In the genomic region with DNA sequence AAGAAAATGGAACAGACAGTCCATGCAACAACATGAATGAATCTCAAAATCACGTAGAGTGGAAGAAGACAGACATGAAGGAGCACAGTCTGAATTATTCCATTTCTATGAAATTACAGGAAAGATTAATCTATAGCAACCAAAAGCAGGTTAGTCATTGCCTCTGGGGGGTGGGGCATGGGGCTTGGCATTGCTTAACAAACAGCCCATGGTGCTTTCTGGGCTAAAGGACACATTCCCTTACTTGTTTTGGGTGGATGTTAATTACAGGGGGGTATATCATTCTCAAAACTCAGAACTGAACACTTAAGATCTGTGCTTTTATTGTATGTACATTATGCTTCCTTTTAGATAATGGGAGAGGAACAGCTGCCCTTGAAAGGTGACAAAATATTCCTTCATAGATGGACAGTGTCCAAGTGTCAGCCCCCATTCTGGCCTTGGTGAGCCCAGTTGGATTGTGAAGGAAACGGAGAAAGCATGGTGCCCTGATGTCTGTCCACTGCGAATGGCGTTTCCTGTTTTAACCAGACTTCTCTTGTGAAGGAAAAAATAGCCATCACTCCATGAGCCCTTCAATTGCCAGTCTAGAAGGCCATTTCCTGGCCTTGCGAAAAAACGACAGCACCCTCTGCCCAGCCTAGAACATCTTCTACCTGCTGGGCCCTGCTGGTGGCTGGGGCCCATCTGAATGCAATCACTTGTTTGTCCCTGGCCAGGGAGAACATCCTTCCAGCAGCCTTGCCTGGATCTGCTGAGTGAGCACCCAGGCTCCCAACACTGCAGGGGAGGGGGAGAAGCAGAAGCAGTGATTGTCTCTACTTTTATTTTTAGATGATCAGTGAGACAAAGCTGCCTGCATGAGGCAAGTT, we compare ENCODE assay signal across 14 cellular contexts.
A peak's percentile ranks its signal among the peaks of the same experiment; 100 is the strongest.
DNase-seq lines count a peak whose midpoint lies in the region; TF ChIP-seq lines count a peak whose summit lies in the region.
"Had no signal": no experiment of that assay in that cellular context is flagged by ENCODE, and none has a peak within 500 bp of the region (broad histone marks: within the 10 kb centered on the region; RNA-seq: fewer than 3 reads in every experiment).

No MANE protein-coding gene starts in this region.

- H3K9me3 Mint-ChIP-seq in activated naive CD4-positive, alpha-beta T cell treated with anti-CD3 and anti-CD28 coated beads for 36 hours: no peaks in the 10 kb centered on the region
- no peaks in the 10 kb centered on the region for H3K9me3 Mint-ChIP-seq in activated naive CD4-positive, alpha-beta T cell treated with anti-CD3 and anti-CD28 coated beads, Interleukin-2, amount 10 ng/mL, durations not matched to agents 7 days and 5 days
- H3K9me3 Mint-ChIP-seq in stimulated activated naive CD8-positive, alpha-beta T cell treated with anti-CD3 and anti-CD28 coated beads, Interleukin-15, Interleukin-2, amounts not matched to agents 100 ng/mL and 50 ng/mL, for 24 hours: peaks cover 4% of the 10 kb centered on the region

- CTCF ChIA-PET in activated naive CD4-positive, alpha-beta T cell treated with anti-CD3 and anti-CD28 coated beads for 36 hours (lab: Charles Lee): interaction anchor here (2.2 kb wide), 1 partner anchor 25 kb away, joined by 10 read pairs; no protein-coding TSS in a partner anchor
- CTCF ChIA-PET in activated naive CD4-positive, alpha-beta T cell treated with anti-CD3 and anti-CD28 coated beads, Interleukin-2, amount 10 ng/mL, durations not matched to agents 7 days and 5 days (lab: Charles Lee): interaction anchor here (0.7 to 1.9 kb wide), 4 partner anchors 10 to 26 kb away, joined by 3 to 5 read pairs (median 3); no protein-coding TSS in a partner anchor

- no peak overlapping the region for H3K27ac Mint-ChIP-seq in activated naive CD4-positive, alpha-beta T cell treated with anti-CD3 and anti-CD28 coated beads for 36 hours
- no peak overlapping the region for H3K27ac Mint-ChIP-seq in activated naive CD4-positive, alpha-beta T cell treated with anti-CD3 and anti-CD28 coated beads, Interleukin-2, amount 10 ng/mL, durations not matched to agents 7 days and 5 days
- H3K27ac Mint-ChIP-seq in stimulated activated naive CD8-positive, alpha-beta T cell treated with anti-CD3 and anti-CD28 coated beads, Interleukin-15, Interleukin-2, amounts not matched to agents 100 ng/mL and 50 ng/mL, for 24 hours: peak overlapping the region; percentile 3

- H3K4me1 Mint-ChIP-seq in activated naive CD4-positive, alpha-beta T cell treated with anti-CD3 and anti-CD28 coated beads for 36 hours (ENCODE audit: low read depth): peaks cover 54% of the 10 kb centered on the region
- H3K4me1 Mint-ChIP-seq in activated naive CD4-positive, alpha-beta T cell treated with anti-CD3 and anti-CD28 coated beads, Interleukin-2, amount 10 ng/mL, durations not matched to agents 7 days and 5 days: peaks cover 51% of the 10 kb centered on the region
- H3K4me1 Mint-ChIP-seq in stimulated activated naive CD8-positive, alpha-beta T cell treated with anti-CD3 and anti-CD28 coated beads, Interleukin-15, Interleukin-2, amounts not matched to agents 100 ng/mL and 50 ng/mL, for 24 hours (ENCODE audit: low read depth): peaks cover 83% of the 10 kb centered on the region

- peak; percentile 39 for DNase-seq in activated naive CD4-positive, alpha-beta T cell treated with anti-CD3 and anti-CD28 coated beads for 36 hours
- DNase-seq in activated naive CD4-positive, alpha-beta T cell treated with anti-CD3 and anti-CD28 coated beads, Interleukin-2, amount 10 ng/mL, durations not matched to agents 7 days and 5 days: no peak
- DNase-seq in RPMI7951 (ENCODE audit: low read depth) (peak; percentile 55), epithelial cell of esophagus (ENCODE audit: low read depth) (peak; percentile 50), NCI-H2081 (lab: John Stamatoyannopoulos, UW) (no peak), activated gamma-delta T cell (lab: John Stamatoyannopoulos, UW) (no peak)
- no peak for DNase-seq in activated CD4-positive, CD25-positive, alpha-beta regulatory T cell treated with anti-CD3 and anti-CD28 coated beads, Interleukin-2, amount 50 U/mL, for 72 hours
- DNase-seq: activated CD4-positive, alpha-beta T cell treated with anti-CD3 and anti-CD28 coated beads for 4 hours; dorsolateral prefrontal cortex; hippocampal formation; psoas muscle; T-helper 9 cell had no signal

- no peaks in the 10 kb centered on the region for H3K36me3 Mint-ChIP-seq in activated naive CD4-positive, alpha-beta T cell treated with anti-CD3 and anti-CD28 coated beads for 36 hours (ENCODE audit: low read depth)
- no peaks in the 10 kb centered on the region for H3K36me3 Mint-ChIP-seq in activated naive CD4-positive, alpha-beta T cell treated with anti-CD3 and anti-CD28 coated beads, Interleukin-2, amount 10 ng/mL, durations not matched to agents 7 days and 5 days
- H3K36me3 Mint-ChIP-seq in stimulated activated naive CD8-positive, alpha-beta T cell treated with anti-CD3 and anti-CD28 coated beads, Interleukin-15, Interleukin-2, amounts not matched to agents 100 ng/mL and 50 ng/mL, for 24 hours (ENCODE audit: low read depth): no peaks in the 10 kb centered on the region

- H3K4me3 ChIP-seq in epithelial cell of esophagus (ENCODE audit: low read length): no peak overlapping the region
- H3K4me3 ChIP-seq: dorsolateral prefrontal cortex, psoas muscle, thoracic aorta had no signal

- H3K27me3 Mint-ChIP-seq in activated naive CD4-positive, alpha-beta T cell treated with anti-CD3 and anti-CD28 coated beads for 36 hours (ENCODE audit: low read depth): no peaks in the 10 kb centered on the region
- no peaks in the 10 kb centered on the region for H3K27me3 Mint-ChIP-seq in activated naive CD4-positive, alpha-beta T cell treated with anti-CD3 and anti-CD28 coated beads, Interleukin-2, amount 10 ng/mL, durations not matched to agents 7 days and 5 days
- no peaks in the 10 kb centered on the region for H3K27me3 Mint-ChIP-seq in stimulated activated naive CD8-positive, alpha-beta T cell treated with anti-CD3 and anti-CD28 coated beads, Interleukin-15, Interleukin-2, amounts not matched to agents 100 ng/mL and 50 ng/mL, for 24 hours

- intact Hi-C loops in activated naive CD4-positive, alpha-beta T cell treated with anti-CD3 and anti-CD28 coated beads for 36 hours (cut with micrococcal nuclease): no loop called here

- TF ChIP-seq CTCF in epithelial cell of esophagus (IDR thresholded peaks at IDR 0.05; ENCODE audit: insufficient read depth, low read depth, low read length, missing control alignments): no peak

- H3K4me3 Mint-ChIP-seq in activated naive CD4-positive, alpha-beta T cell treated with anti-CD3 and anti-CD28 coated beads for 36 hours: no peak overlapping the region
- no peak overlapping the region for H3K4me3 Mint-ChIP-seq in activated naive CD4-positive, alpha-beta T cell treated with anti-CD3 and anti-CD28 coated beads, Interleukin-2, amount 10 ng/mL, durations not matched to agents 7 days and 5 days
- no peak overlapping the region for H3K4me3 Mint-ChIP-seq in stimulated activated naive CD8-positive, alpha-beta T cell treated with anti-CD3 and anti-CD28 coated beads, Interleukin-15, Interleukin-2, amounts not matched to agents 100 ng/mL and 50 ng/mL, for 24 hours

Comparison
In these comparisons a context has a peak if more than half of its experiments do, and no peak if none do; other contexts are left out.
1. DNase-seq: peak in activated naive CD4-positive, alpha-beta T cell treated with anti-CD3 and anti-CD28 coated beads for 36 hours (single experiment), RPMI7951 (single experiment) and epithelial cell of esophagus (single experiment); none in activated naive CD4-positive, alpha-beta T cell treated with anti-CD3 and anti-CD28 coated beads, Interleukin-2, amount 10 ng/mL, durations not matched to agents 7 days and 5 days (single experiment), NCI-H2081 (0 of 2), activated CD4-positive, CD25-positive, alpha-beta regulatory T cell treated with anti-CD3 and anti-CD28 coated beads, Interleukin-2, amount 50 U/mL, for 72 hours (single experiment) and activated gamma-delta T cell (single experiment).